ENCODE assay signal across 18 cellular contexts in genomic region chr2:29561241-29562027, GRCh38.
"Had no signal": no experiment of that assay in that cellular context is flagged by ENCODE, and none has a peak within 500 bp of the region (broad histone marks: within the 10 kb centered on the region; RNA-seq: fewer than 3 reads in every experiment).

No MANE protein-coding gene starts in this region.

- H3K9me3 ChIP-seq: adrenal gland, left lung, pancreas, stomach, thoracic aorta had no signal

- H3K36me3 ChIP-seq: adrenal gland, left lung, pancreas, stomach, thoracic aorta, WERI-Rb-1 had no signal

- H3K4me3 ChIP-seq: adrenal gland, left lung, pancreas, stomach, thoracic aorta had no signal

- ATAC-seq: activated CD4-positive, alpha-beta T cell treated with anti-CD3 and anti-CD28 coated beads for 36 hours; left lung; naive thymus-derived CD4-positive, alpha-beta T cell had no signal

- H3K36me3 Mint-ChIP-seq: naive thymus-derived CD4-positive, alpha-beta T cell had no signal

- H3K4me1 Mint-ChIP-seq: activated CD4-positive, alpha-beta memory T cell treated with anti-CD3 and anti-CD28 coated beads, Interleukin-2, amount 10 ng/mL, durations not matched to agents 7 days and 5 days; activated CD4-positive, alpha-beta T cell treated with anti-CD3 and anti-CD28 coated beads for 36 hours; naive thymus-derived CD4-positive, alpha-beta T cell had no signal

- H3K9me3 Mint-ChIP-seq: activated CD4-positive, alpha-beta memory T cell treated with anti-CD3 and anti-CD28 coated beads, Interleukin-2, amount 10 ng/mL, durations not matched to agents 7 days and 5 days; activated T-cell treated with anti-CD3 and anti-CD28 coated beads, Interleukin-2, amount 50 U/mL, for 24 hours had no signal

- H3K27me3 ChIP-seq: adrenal gland, left lung, pancreas, stomach had no signal

- H3K27ac ChIP-seq: adrenal gland, epithelial cell of prostate, left lung, pancreas, stomach, thoracic aorta, WERI-Rb-1 had no signal

- H3K27ac Mint-ChIP-seq: activated CD4-positive, alpha-beta memory T cell treated with anti-CD3 and anti-CD28 coated beads, Interleukin-2, amount 10 ng/mL, durations not matched to agents 7 days and 5 days; activated CD4-positive, alpha-beta T cell treated with anti-CD3 and anti-CD28 coated beads for 36 hours; activated T-cell treated with anti-CD3 and anti-CD28 coated beads, Interleukin-2, amount 50 U/mL, for 24 hours; naive thymus-derived CD4-positive, alpha-beta T cell had no signal

- DNase-seq: activated CD4-positive, alpha-beta memory T cell treated with anti-CD3 and anti-CD28 coated beads, Interleukin-2, amount 10 ng/mL, durations not matched to agents 7 days and 5 days; activated CD4-positive, alpha-beta T cell treated with anti-CD3 and anti-CD28 coated beads for 36 hours; activated naive CD4-positive, alpha-beta T cell treated with anti-CD3 and anti-CD28 coated beads, Interleukin-2, amount 50 U/mL, for 16 hours; activated T-cell treated with anti-CD3 and anti-CD28 coated beads, Interleukin-2, amount 50 U/mL, for 24 hours; dermis blood vessel endothelial cell; hippocampal formation; kidney; naive thymus-derived CD4-positive, alpha-beta T cell; pancreas; stimulated activated CD4-positive, alpha-beta T cell treated with anti-CD3 and anti-CD28 coated beads, Interleukin-12 subunit alpha, Interleukin-12 subunit beta, amount 100 ng/mL, for 4 hours; stimulated activated CD4-positive, alpha-beta T cell treated with anti-CD3 and anti-CD28 coated beads, Interleukin-2, amount 100 ng/mL, for 24 hours; stomach; T1000; WERI-Rb-1 had no signal

- H3K4me1 ChIP-seq: adrenal gland, left lung, stomach had no signal

- H3K4me3 Mint-ChIP-seq: activated CD4-positive, alpha-beta memory T cell treated with anti-CD3 and anti-CD28 coated beads, Interleukin-2, amount 10 ng/mL, durations not matched to agents 7 days and 5 days; activated CD4-positive, alpha-beta T cell treated with anti-CD3 and anti-CD28 coated beads for 36 hours; activated T-cell treated with anti-CD3 and anti-CD28 coated beads, Interleukin-2, amount 50 U/mL, for 24 hours; naive thymus-derived CD4-positive, alpha-beta T cell had no signal
